In genomic region chr11:59191095-59191494, GRCh38 we compare ENCODE assay signal across 26 cellular contexts. TPM values are rescaled to one million over a fixed set of nuclear protein-coding genes. Genes with fewer than 3 reads are reported as not detected.
DNase-seq lines count a peak whose midpoint lies in the region; ATAC-seq and TF ChIP-seq lines count a peak whose summit lies in the region.
"Had no signal": no experiment of that assay in that cellular context is flagged by ENCODE, and none has a peak within 500 bp of the region (broad histone marks: within the 10 kb centered on the region; RNA-seq: fewer than 3 reads in every experiment).

No MANE protein-coding gene starts in this region.

- H3F3A ChIP-seq in PC-9 (ENCODE audit: insufficient read depth, low read depth): peaks cover 25% of the 10 kb centered on the region

- H3K9me3 Mint-ChIP-seq in activated naive CD4-positive, alpha-beta T cell treated with anti-CD3 and anti-CD28 coated beads for 36 hours: no peaks in the 10 kb centered on the region
- H3K9me3 Mint-ChIP-seq: IgD-negative memory B cell had no signal

- intact Hi-C loops in PC-9 (cut with micrococcal nuclease; ENCODE audit: unreplicated experiment): no loop called here
- intact Hi-C loops in left colon (cut with DNase I, micrococcal nuclease): no loop called here
- intact Hi-C loops in mucosa of descending colon (cut with DNase I, micrococcal nuclease): no loop called here
- intact Hi-C loops in upper lobe of right lung (cut with DNase I): no loop called here
- intact Hi-C loops in activated naive CD4-positive, alpha-beta T cell treated with anti-CD3 and anti-CD28 coated beads for 36 hours (cut with micrococcal nuclease): no loop called here

- no peaks in the 10 kb centered on the region for H3K9me2 ChIP-seq in PC-9 (ENCODE audit: insufficient read depth)

- H3K4me1 Mint-ChIP-seq in activated naive CD4-positive, alpha-beta T cell treated with anti-CD3 and anti-CD28 coated beads for 36 hours (ENCODE audit: low read depth): no peaks in the 10 kb centered on the region
- H3K4me1 Mint-ChIP-seq: CD4-positive, CD25-positive, alpha-beta regulatory T cell had no signal

- POLR2A ChIA-PET in PC-9 (lab: Charles Lee; ENCODE audit: unreplicated experiment): no interaction called here

- H3K4me2 ChIP-seq in PC-9: peak overlapping the region; percentile 75; the same call in 1 of the 2 replicates
- H3K4me2 ChIP-seq: A549 had no signal

- no TSS peak for BruUV-seq in PC-9 (replicated peaks; lab: Mats Ljungman, UMichigan)

- H3K27ac ChIP-seq in PC-9: peak overlapping the region; percentile 81
- H3K27ac ChIP-seq in upper lobe of right lung: peak overlapping the region; percentile 38
- H3K27ac ChIP-seq: A549 had no signal

- H3K27me3 ChIP-seq in PC-9 (ENCODE audit: insufficient read depth, low read depth) (no peaks in the 10 kb centered on the region), upper lobe of right lung (no peaks in the 10 kb centered on the region)

- H3K36me3 ChIP-seq in PC-9 (ENCODE audit: low read depth) (peaks cover 71% of the 10 kb centered on the region), mucosa of descending colon (ENCODE audit: low read depth) (peaks cover 5% of the 10 kb centered on the region), upper lobe of right lung (peaks cover 51% of the 10 kb centered on the region)

- H3K27ac Mint-ChIP-seq in activated naive CD4-positive, alpha-beta T cell treated with anti-CD3 and anti-CD28 coated beads for 36 hours: no peak overlapping the region
- H3K27ac Mint-ChIP-seq: CD4-positive, CD25-positive, alpha-beta regulatory T cell had no signal

- H3K27me3 Mint-ChIP-seq in activated naive CD4-positive, alpha-beta T cell treated with anti-CD3 and anti-CD28 coated beads for 36 hours (ENCODE audit: low read depth): no peaks in the 10 kb centered on the region
- H3K27me3 Mint-ChIP-seq: IgD-negative memory B cell had no signal

- H4K20me1 ChIP-seq in PC-9 (ENCODE audit: insufficient read depth): no peaks in the 10 kb centered on the region

- H3K4me3 Mint-ChIP-seq in activated naive CD4-positive, alpha-beta T cell treated with anti-CD3 and anti-CD28 coated beads for 36 hours: no peak overlapping the region
- H3K4me3 Mint-ChIP-seq: CD4-positive, CD25-positive, alpha-beta regulatory T cell had no signal

- TF ChIP-seq CTCF in PC-9 (conservative IDR thresholded peaks at IDR 0.05): no peak
- no peak for TF ChIP-seq CTCF in mucosa of descending colon (IDR thresholded peaks at IDR 0.05)
- TF ChIP-seq CTCF in upper lobe of right lung (IDR thresholded peaks at IDR 0.05): no peak

- H3K9me3 ChIP-seq in PC-9 (ENCODE audit: insufficient read depth, low read depth) (no peaks in the 10 kb centered on the region), mucosa of descending colon (no peaks in the 10 kb centered on the region), upper lobe of right lung (no peaks in the 10 kb centered on the region)
- H3K9me3 ChIP-seq: A549, Caco-2 had no signal

- H3K4me3 ChIP-seq in PC-9 (no peak overlapping the region), mucosa of descending colon (no peak overlapping the region), upper lobe of right lung (no peak overlapping the region)
- H3K4me3 ChIP-seq: A549 had no signal

- ATAC-seq in left colon: peak; percentile 72
- ATAC-seq in mucosa of descending colon: peak; percentile 58
- ATAC-seq in upper lobe of right lung: no peak
- ATAC-seq: A549, HCT116 had no signal

- H3K4me1 ChIP-seq in PC-9 (replicated peaks; ENCODE audit: insufficient read depth) (peaks cover 53% of the 10 kb centered on the region), mucosa of descending colon (ENCODE audit: low read depth) (peaks cover 55% of the 10 kb centered on the region), upper lobe of right lung (peaks cover 51% of the 10 kb centered on the region)

- no peak overlapping the region for H2AFZ ChIP-seq in PC-9

- H3K79me2 ChIP-seq in PC-9 (ENCODE audit: low read depth): peaks cover 37% of the 10 kb centered on the region

- CTCF ChIA-PET in PC-9 (lab: Charles Lee): no interaction called here
- CTCF ChIA-PET in activated naive CD4-positive, alpha-beta T cell treated with anti-CD3 and anti-CD28 coated beads for 36 hours (lab: Charles Lee): interaction anchor here (1.3 to 2.1 kb wide), 2 partner anchors 11 to 12 kb away, joined by 5 read pairs; no protein-coding TSS in a partner anchor

- no peak for DNase-seq in PC-9
- peak; percentile 47 to 71 for DNase-seq in left colon
- DNase-seq in mucosa of descending colon: peak in 1 of 3 donors; percentile 73
- no peak for DNase-seq in upper lobe of right lung
- DNase-seq in stimulated activated CD4-positive, alpha-beta T cell treated with anti-CD3 and anti-CD28 coated beads, Interleukin-4, amount 100 ng/mL, for 4 hours: no peak
- DNase-seq in effector CD4-positive, alpha-beta T cell: no peak
- no peak for DNase-seq in activated naive CD4-positive, alpha-beta T cell treated with anti-CD3 and anti-CD28 coated beads for 36 hours
- DNase-seq: Caco-2; CD4-positive, CD25-positive, alpha-beta regulatory T cell; DMS 273 treated with DMSO at 0.1 percent for 48 hours; DMS79 treated with DMSO at 0.1 percent for 48 hours; Kasumi-1; NCI-H1417; NCI-H1694 treated with DMSO at 0.1 percent for 48 hours; NCI-H2081 treated with DMSO at 0.1 percent for 48 hours; NCI-H2171 treated with DMSO at 0.1 percent for 48 hours; NCI-H446; NCI-H526 treated with DMSO at 0.1 percent for 48 hours; Right ventricle myocardium superior had no signal

- H3K36me3 Mint-ChIP-seq in activated naive CD4-positive, alpha-beta T cell treated with anti-CD3 and anti-CD28 coated beads for 36 hours (ENCODE audit: low read depth): no peaks in the 10 kb centered on the region

RNA-seq across cellular contexts. Expression of gene DTX4, which starts 19.2 kb away (rescaled TPM):
- total RNA-seq in PC-9 (2021): 28.4 and 34.5 TPM in 2 replicates
- 10 to 100 TPM; 58.4 to 62.4 TPM for total RNA-seq in left colon
- 10 to 100 TPM; 37.4 to 95.7 (median 53.8) TPM for total RNA-seq in mucosa of descending colon
- 43.1 TPM for total RNA-seq in upper lobe of right lung
- total RNA-seq in activated naive CD4-positive, alpha-beta T cell treated with anti-CD3 and anti-CD28 coated beads for 36 hours: under 1 TPM; 0.07 to 0.14 TPM

RNA-seq across cellular contexts. Expression of gene MPEG1, which starts 21.6 kb away (rescaled TPM):
- total RNA-seq in PC-9 (2021): not detected in 2 replicates
- 10 to 100 TPM in 1 of 2 donors, 1 to 10 TPM in 1; 5.0 to 24.2 TPM for total RNA-seq in left colon
- 10 to 100 TPM in 2 of 3 donors, 1 to 10 TPM in 1; 8.7 to 30.8 (median 21.9) TPM for total RNA-seq in mucosa of descending colon
- total RNA-seq in upper lobe of right lung: 34.1 TPM
- not detected for total RNA-seq in activated naive CD4-positive, alpha-beta T cell treated with anti-CD3 and anti-CD28 coated beads for 36 hours
- total RNA-seq: Caco-2, H1, MCF 10A, RPMI7951, SK-MEL-5 had no signal

RNA-seq across cellular contexts. Expression of gene FAM111A, which starts 48.4 kb away (rescaled TPM):
- total RNA-seq in PC-9 (2021) (57.8 and 95.3 TPM in 2 replicates), left colon (10 to 100 TPM; 25.0 to 27.8 TPM), mucosa of descending colon (10 to 100 TPM; 33.6 to 36.0 (median 35.6) TPM), upper lobe of right lung (60.9 TPM)
- total RNA-seq in activated naive CD4-positive, alpha-beta T cell treated with anti-CD3 and anti-CD28 coated beads for 36 hours: 10 to 100 TPM; 98.3 to 99.4 TPM

Comparison
In these comparisons a context has a peak if more than half of its experiments do, and no peak if none do; other contexts are left out.
1. DNase-seq: peak in left colon (2 of 2); none in PC-9 (0 of 2), upper lobe of right lung (single experiment), stimulated activated CD4-positive, alpha-beta T cell treated with anti-CD3 and anti-CD28 coated beads, Interleukin-4, amount 100 ng/mL, for 4 hours (0 of 2), effector CD4-positive, alpha-beta T cell (single experiment) and activated naive CD4-positive, alpha-beta T cell treated with anti-CD3 and anti-CD28 coated beads for 36 hours (single experiment).
2. RNA of gene DTX4, which starts 19.2 kb away (total RNA-seq): 58.4 to 62.4 TPM in left colon, 37.4 to 95.7 TPM in mucosa of descending colon, 43.1 TPM in upper lobe of right lung (single experiment) and 28.4 to 34.5 TPM in PC-9; 0.07 to 0.14 TPM in activated naive CD4-positive, alpha-beta T cell treated with anti-CD3 and anti-CD28 coated beads for 36 hours; every median in the first group is over 10 times any median in the second.